ENCODE assay signal across 10 cellular contexts in the genomic region with DNA sequence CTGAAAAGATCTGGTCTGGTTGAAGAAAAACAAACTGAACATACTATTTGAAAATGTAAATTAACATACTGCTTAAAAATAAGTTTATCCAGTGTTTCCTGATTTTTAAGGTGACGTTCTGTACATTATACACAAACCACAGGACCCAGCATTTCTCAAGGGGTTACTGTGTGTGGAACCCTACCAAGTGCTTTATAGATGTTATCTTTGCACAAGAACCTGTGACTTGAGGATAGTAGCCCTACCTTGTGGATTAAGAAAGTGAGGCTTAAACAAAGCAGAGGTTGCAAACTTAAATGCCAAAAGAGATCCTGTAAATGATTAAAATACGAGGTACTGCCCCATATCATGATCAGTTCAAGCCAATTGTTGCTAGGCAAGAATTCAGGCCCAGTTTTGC. TPM values are rescaled to one million over a fixed set of nuclear protein-coding genes. Genes with fewer than 3 reads are reported as not detected.
DNase-seq lines count a peak whose midpoint lies in the region; ATAC-seq and TF ChIP-seq lines count a peak whose summit lies in the region.
"Had no signal": no experiment of that assay in that cellular context is flagged by ENCODE, and none has a peak within 500 bp of the region (broad histone marks: within the 10 kb centered on the region; RNA-seq: fewer than 3 reads in every experiment).

No MANE protein-coding gene starts in this region.

- peaks cover 7% of the 10 kb centered on the region; the same call in 1 of the 2 replicates for H3K36me3 Mint-ChIP-seq in HFFc6 (ENCODE audit: low read depth)
- H3K36me3 Mint-ChIP-seq in activated T-helper 17 cell treated with anti-CD3 and anti-CD28 coated beads, Interleukin-2, amount 50 U/mL, for 72 hours (ENCODE audit: low read depth), result peaks cover 69% of the 10 kb centered on the region

- TF ChIP-seq CTCF in HFFc6 (IDR thresholded peaks at IDR 0.05), result no peak
- TF ChIP-seq CTCF in fibroblast of the aortic adventitia (IDR thresholded peaks at IDR 0.05; ENCODE audit: insufficient read depth, low read length), result no peak

- no peaks in the 10 kb centered on the region for H3K9me3 Mint-ChIP-seq in HFFc6
- no peaks in the 10 kb centered on the region for H3K9me3 Mint-ChIP-seq in activated T-helper 17 cell treated with anti-CD3 and anti-CD28 coated beads, Interleukin-2, amount 50 U/mL, for 72 hours

- peaks cover 14% of the 10 kb centered on the region for H3K27me3 Mint-ChIP-seq in HFFc6 (ENCODE audit: insufficient read depth)
- H3K27me3 Mint-ChIP-seq in activated T-helper 17 cell treated with anti-CD3 and anti-CD28 coated beads, Interleukin-2, amount 50 U/mL, for 72 hours, result no peaks in the 10 kb centered on the region

- H3K4me3 Mint-ChIP-seq in HFFc6, result peak overlapping the region; percentile 99
- peak overlapping the region; percentile 97 for H3K4me3 Mint-ChIP-seq in activated T-helper 17 cell treated with anti-CD3 and anti-CD28 coated beads, Interleukin-2, amount 50 U/mL, for 72 hours

- peak overlapping the region in 18 of 21 experiments; percentile 6 to 100 (median 96) for H3K27ac ChIP-seq in skin epidermis

- ATAC-seq in activated T-helper 17 cell treated with anti-CD3 and anti-CD28 coated beads, Interleukin-2, amount 50 U/mL, for 72 hours (replicated peaks), result no peak
- ATAC-seq in GM21825 (IDR thresholded peaks at IDR 0.05; ENCODE audit: unreplicated experiment), result no peak
- no peak for ATAC-seq in GM18517 (IDR thresholded peaks at IDR 0.05; ENCODE audit: unreplicated experiment)
- ATAC-seq in GM21528 (IDR thresholded peaks at IDR 0.05; ENCODE audit: low FRiP score, unreplicated experiment), result no peak

- peak overlapping the region; percentile 97 for H3K27ac Mint-ChIP-seq in HFFc6
- H3K27ac Mint-ChIP-seq in activated T-helper 17 cell treated with anti-CD3 and anti-CD28 coated beads, Interleukin-2, amount 50 U/mL, for 72 hours, result peak overlapping the region; percentile 97

- DNase-seq in HFFc6 (no peak), fibroblast of the aortic adventitia (ENCODE audit: low read depth) (peak; percentile 49), NK-92 (lab: John Stamatoyannopoulos, UW; ENCODE audit: unreplicated experiment) (no peak)
- DNase-seq: GOT3, NCI-H526 treated with DMSO at 0.1 percent for 48 hours had no signal

- peaks cover 69% of the 10 kb centered on the region for H3K4me1 Mint-ChIP-seq in HFFc6 (ENCODE audit: low read depth)
- peaks cover 49% of the 10 kb centered on the region for H3K4me1 Mint-ChIP-seq in activated T-helper 17 cell treated with anti-CD3 and anti-CD28 coated beads, Interleukin-2, amount 50 U/mL, for 72 hours

- H3K4me3 ChIP-seq in fibroblast of the aortic adventitia (ENCODE audit: low read depth, low read length) (peak overlapping the region; percentile 95), skin epidermis (peak overlapping the region in 4 of 7 experiments; percentile 65 to 89 (median 80))

RNA-seq across cellular contexts. Expression of a gene that starts 4.7 kb away (rescaled TPM):
- 10 to 100 TPM in 5 of 6 experiments, 1 to 10 TPM in 1; 7.9 to 15.7 (median 12.4) TPM for total RNA-seq in HFFc6 (2021; fragmentation: NEBNext Ultra II Directional; extraction: Animal tissue kit (Norgen Biotek cat#: 25700))
- 10 to 100 TPM in 1 of 2 donors, 1 to 10 TPM in 1; 9.1 to 19.0 TPM for total RNA-seq in activated T-helper 17 cell treated with anti-CD3 and anti-CD28 coated beads, Interleukin-2, amount 50 U/mL, for 72 hours
- 30.4 and 30.8 TPM in 2 replicates for total RNA-seq in fibroblast of the aortic adventitia (ENCODE audit: low replicate concordance)
